In the genomic region with DNA sequence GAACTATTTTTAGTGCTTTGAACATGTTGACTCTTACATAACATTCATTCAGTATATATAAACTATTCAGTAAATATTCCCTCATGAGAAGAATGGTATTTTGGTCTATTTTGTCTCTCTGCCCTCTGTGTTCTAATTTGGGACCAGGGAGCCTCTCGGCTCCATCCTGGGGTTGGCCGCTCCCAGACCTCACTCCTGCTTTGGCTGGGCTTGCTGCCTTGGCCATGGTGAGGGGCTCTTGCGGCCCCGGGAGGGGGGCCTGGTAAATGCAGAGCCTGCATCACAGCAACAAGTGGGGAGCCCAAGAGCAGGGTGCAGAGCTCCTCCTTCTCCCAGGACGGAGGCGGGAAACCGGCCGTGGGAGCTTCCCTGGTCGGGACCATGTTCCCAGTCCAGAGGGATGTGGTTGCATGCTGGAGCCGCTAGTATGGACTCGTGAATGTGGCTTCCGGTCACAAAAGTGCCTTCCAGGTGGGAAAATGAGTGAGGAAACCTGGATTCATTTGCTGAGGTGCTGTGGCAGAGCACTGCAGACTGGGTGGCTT, we compare ENCODE assay signal across 22 cellular contexts.
DNase-seq lines count a peak whose midpoint lies in the region; ATAC-seq and TF ChIP-seq lines count a peak whose summit lies in the region.
"Had no signal": no experiment of that assay in that cellular context is flagged by ENCODE, and none has a peak within 500 bp of the region (broad histone marks: within the 10 kb centered on the region; RNA-seq: fewer than 3 reads in every experiment).

No MANE protein-coding gene starts in this region.

- H2BK15ac ChIP-seq in mesenchymal stem cell (ENCODE audit: low read depth, poor library complexity, severe bottlenecking): no peak overlapping the region

- H2AFZ ChIP-seq in mesenchymal stem cell (ENCODE audit: low read depth, low read length): no peak overlapping the region

- no peak overlapping the region for H3K4me2 ChIP-seq in mesenchymal stem cell (ENCODE audit: low read length, poor library complexity, severe bottlenecking)

- TF ChIP-seq EP300 in esophagus muscularis mucosa (IDR thresholded peaks at IDR 0.05): no peak

- no peak for TF ChIP-seq POLR2A in esophagus muscularis mucosa (IDR thresholded peaks at IDR 0.05; ENCODE audit: low read depth)

- no peak overlapping the region for H3K4me3 Mint-ChIP-seq in CD8-positive, alpha-beta memory T cell
- H3K4me3 Mint-ChIP-seq: activated CD8-positive, alpha-beta memory T cell treated with anti-CD3 and anti-CD28 coated beads, Interleukin-2, amount 10 ng/mL, durations not matched to agents 7 days and 5 days; nephron; type B pancreatic cell had no signal

- no peak overlapping the region for H3K23ac ChIP-seq in mesenchymal stem cell (ENCODE audit: low read length in 2 of 2)

- H4K91ac ChIP-seq in mesenchymal stem cell (ENCODE audit: low read length): peak overlapping the region; percentile 11

- H2BK12ac ChIP-seq in mesenchymal stem cell (ENCODE audit: low read length in 2 of 2): no peak overlapping the region

- H3K4me3 ChIP-seq in HEK293 (ENCODE audit: low read depth, low read length) (no peak overlapping the region), esophagus muscularis mucosa (peak overlapping the region in 1 of 4 donors; percentile 10), mesenchymal stem cell (ENCODE audit: insufficient read depth in 1 of 2, low read depth in 1 of 2, low read length in 2 of 2) (no peak overlapping the region), H7 (ENCODE audit: insufficient read depth, low read depth, low read length) (no peak overlapping the region)
- H3K4me3 ChIP-seq in CD8-positive, alpha-beta memory T cell (ENCODE audit: low read length): no peak overlapping the region
- H3K4me3 ChIP-seq: smooth muscle cell had no signal

- H3K27ac ChIP-seq in HEK293 (ENCODE audit: extremely low read depth, low read depth, low read length): no peak overlapping the region
- peak overlapping the region; percentile 60 to 75 (median 70) for H3K27ac ChIP-seq in esophagus muscularis mucosa (replicated peaks in 1 of 4)
- H3K27ac ChIP-seq in mesenchymal stem cell (ENCODE audit: low read length, poor library complexity, severe bottlenecking): no peak overlapping the region
- peak overlapping the region; percentile 10 for H3K27ac ChIP-seq in temporal lobe (ENCODE audit: low read depth, low read length)
- no peak overlapping the region for H3K27ac ChIP-seq in CD8-positive, alpha-beta memory T cell (ENCODE audit: low read depth, low read length)
- H3K27ac ChIP-seq: C4-2B had no signal

- CTCF ChIA-PET in HEK293 (lab: Yijun Ruan, JAX): no interaction called here
- CTCF ChIA-PET in CD8-positive, alpha-beta memory T cell (lab: Charles Lee): no interaction called here

- H3K9me3 ChIP-seq in HEK293 (ENCODE audit: control insufficient read depth, insufficient read depth, low read depth, low read length): no peaks in the 10 kb centered on the region
- no peaks in the 10 kb centered on the region for H3K9me3 ChIP-seq in esophagus muscularis mucosa
- no peaks in the 10 kb centered on the region for H3K9me3 ChIP-seq in mesenchymal stem cell (ENCODE audit: control insufficient read depth, low read length)
- H3K9me3 ChIP-seq in CD8-positive, alpha-beta memory T cell (ENCODE audit: low read length): no peaks in the 10 kb centered on the region

- H2BK120ac ChIP-seq in mesenchymal stem cell (ENCODE audit: low read depth, low read length): no peak overlapping the region

- 59% methylated on average over 8 of the region's 12 CpGs for WGBS in esophagus muscularis mucosa
- 95% methylated on average over 12 of the region's 12 CpGs for WGBS in mesenchymal stem cell

- no peak overlapping the region for H2AK5ac ChIP-seq in mesenchymal stem cell (ENCODE audit: low read length, severe bottlenecking)

- H3K4me1 Mint-ChIP-seq in CD8-positive, alpha-beta memory T cell: no peaks in the 10 kb centered on the region
- H3K4me1 Mint-ChIP-seq: activated CD8-positive, alpha-beta memory T cell treated with anti-CD3 and anti-CD28 coated beads, Interleukin-2, amount 10 ng/mL, durations not matched to agents 7 days and 5 days had no signal

- no peak overlapping the region for H3K18ac ChIP-seq in mesenchymal stem cell (ENCODE audit: low read depth in 1 of 2, low read length in 2 of 2)

- no peaks in the 10 kb centered on the region for H3K79me1 ChIP-seq in mesenchymal stem cell (replicated peaks; ENCODE audit: low read length, poor library complexity, severe bottlenecking)

- no peaks in the 10 kb centered on the region for H3K9me3 Mint-ChIP-seq in CD8-positive, alpha-beta memory T cell
- H3K9me3 Mint-ChIP-seq: nephron, type B pancreatic cell had no signal

- H3K27me3 Mint-ChIP-seq in CD8-positive, alpha-beta memory T cell: peaks cover 3 to 12% of the 10 kb centered on the region in 2 donors
- H3K27me3 Mint-ChIP-seq: activated CD8-positive, alpha-beta memory T cell treated with anti-CD3 and anti-CD28 coated beads, Interleukin-2, amount 10 ng/mL, durations not matched to agents 7 days and 5 days had no signal

- no peaks in the 10 kb centered on the region for H3K36me3 Mint-ChIP-seq in CD8-positive, alpha-beta memory T cell
- H3K36me3 Mint-ChIP-seq: activated CD8-positive, alpha-beta memory T cell treated with anti-CD3 and anti-CD28 coated beads, Interleukin-2, amount 10 ng/mL, durations not matched to agents 7 days and 5 days had no signal

- no peak for TF ChIP-seq CTCF in HEK293 (tag by site-specific recombination; IDR thresholded peaks at IDR 0.05)
- TF ChIP-seq CTCF in esophagus muscularis mucosa (IDR thresholded peaks at IDR 0.05): no peak

- DNase-seq in esophagus muscularis mucosa (ENCODE audit: extremely low spot score): no peak
- no peak for DNase-seq in mesenchymal stem cell
- no peak for DNase-seq in CD8-positive, alpha-beta memory T cell
- DNase-seq in NCI-H82 treated with DMSO at 0.1 percent for 48 hours (lab: John Stamatoyannopoulos, UW; ENCODE audit: unreplicated experiment): no peak
- DNase-seq in H7: no peak
- DNase-seq: activated CD4-positive, alpha-beta T cell treated with anti-CD3 and anti-CD28 coated beads for 48 hours; activated CD8-positive, alpha-beta memory T cell treated with anti-CD3 and anti-CD28 coated beads, Interleukin-2, amount 10 ng/mL, durations not matched to agents 7 days and 5 days; activated naive CD4-positive, alpha-beta T cell treated with anti-CD3 and anti-CD28 coated beads, Interleukin-2, amount 50 U/mL, for 16 hours; effector CD8-positive, alpha-beta T cell; NCI-H1436; NCI-H510A treated with DMSO at 0.1 percent for 48 hours; stimulated activated CD4-positive, alpha-beta T cell treated with anti-CD3 and anti-CD28 coated beads, Interleukin-2, amount 100 ng/mL, for 48 hours; stimulated activated naive CD4-positive, alpha-beta T cell treated with Interleukin-2 at 50 U/mL for 16 hours had no signal

- no peaks in the 10 kb centered on the region for H3K27me3 ChIP-seq in esophagus muscularis mucosa
- peaks cover 0 to 11% of the 10 kb centered on the region in 2 experiments for H3K27me3 ChIP-seq in mesenchymal stem cell (ENCODE audit: control insufficient read depth in 1 of 2, insufficient read depth in 1 of 2, low read length in 2 of 2)
- H3K27me3 ChIP-seq in CD8-positive, alpha-beta memory T cell (ENCODE audit: insufficient read depth, low read length, poor library complexity, severe bottlenecking): no peaks in the 10 kb centered on the region
- no peaks in the 10 kb centered on the region for H3K27me3 ChIP-seq in H7 (ENCODE audit: control insufficient read depth, insufficient read depth, low read length)

- POLR2A ChIA-PET in HEK293 (lab: Yijun Ruan, JAX): no interaction called here
- POLR2A ChIA-PET in CD8-positive, alpha-beta memory T cell (lab: Charles Lee): no interaction called here

- H4K8ac ChIP-seq in mesenchymal stem cell (ENCODE audit: low read length): no peak overlapping the region

- no peak overlapping the region for H3K14ac ChIP-seq in mesenchymal stem cell (ENCODE audit: low read length in 2 of 2)

- intact Hi-C loops in esophagus muscularis mucosa (cut with DNase I): no loop called here

- H3K36me3 ChIP-seq in HEK293 (ENCODE audit: control insufficient read depth in 2 of 2, insufficient read depth in 1 of 2, low read length in 2 of 2): no peaks in the 10 kb centered on the region
- H3K36me3 ChIP-seq in esophagus muscularis mucosa: no peaks in the 10 kb centered on the region
- H3K36me3 ChIP-seq in mesenchymal stem cell (ENCODE audit: control insufficient read depth in 1 of 2, insufficient read depth in 2 of 2, low read depth in 1 of 2, low read length in 2 of 2): no peaks in the 10 kb centered on the region
- H3K36me3 ChIP-seq in CD8-positive, alpha-beta memory T cell (ENCODE audit: insufficient read depth, low read length): no peaks in the 10 kb centered on the region
- H3K36me3 ChIP-seq in H7 (replicated peaks; ENCODE audit: control insufficient read depth, insufficient read depth, low read length): no peaks in the 10 kb centered on the region

- no peak overlapping the region for H2BK5ac ChIP-seq in mesenchymal stem cell (ENCODE audit: low read depth, low read length, poor library complexity, severe bottlenecking)

- ATAC-seq in HG03565 (IDR thresholded peaks at IDR 0.05; ENCODE audit: unreplicated experiment): no peak
- ATAC-seq: activated CD8-positive, alpha-beta memory T cell treated with anti-CD3 and anti-CD28 coated beads, Interleukin-2, amount 10 ng/mL, durations not matched to agents 7 days and 5 days; SK-N-SH treated with all-trans-retinoic acid at 6 μM for 48 hours had no signal

- no peak overlapping the region for H3K4ac ChIP-seq in mesenchymal stem cell (ENCODE audit: low read depth in 1 of 2, low read length in 2 of 2)

- H3K27ac Mint-ChIP-seq in CD8-positive, alpha-beta memory T cell: no peak overlapping the region
- H3K27ac Mint-ChIP-seq: activated CD8-positive, alpha-beta memory T cell treated with anti-CD3 and anti-CD28 coated beads, Interleukin-2, amount 10 ng/mL, durations not matched to agents 7 days and 5 days; progenitor cell of endocrine pancreas had no signal

- H3K4me1 ChIP-seq in HEK293 (ENCODE audit: control insufficient read depth, insufficient read depth, low read length) (0 out of 2 replicates have a peak, but pooled peaks cover 2% of the 10 kb centered on the region), esophagus muscularis mucosa (peaks cover 63 to 92% (median 85%) of the 10 kb centered on the region in 4 donors), mesenchymal stem cell (ENCODE audit: control insufficient read depth, insufficient read depth, low read depth, low read length) (peaks cover 13% of the 10 kb centered on the region)
- H3K4me1 ChIP-seq in CD8-positive, alpha-beta memory T cell (ENCODE audit: insufficient read depth, low read length): no peaks in the 10 kb centered on the region

- peak overlapping the region; percentile 58 for H3K9ac ChIP-seq in mesenchymal stem cell (ENCODE audit: low read length)

TF ChIP-seq in HEK293, 187 proteins besides CTCF, POLR2A, EP300 and RAD21 (continues in another document):
- TF ChIP-seq SCRT2 (tag by site-specific recombination; IDR thresholded peaks at IDR 0.05): peak; percentile 55
- no peak for TF ChIP-seq MZF1 (tag by site-specific recombination; IDR thresholded peaks at IDR 0.05; ENCODE audit: borderline replicate concordance)

Comparison
In these comparisons a context has a peak if more than half of its experiments do, and no peak if none do; other contexts are left out.
1. H3K27ac ChIP-seq: peak in esophagus muscularis mucosa (4 of 4) and temporal lobe (single experiment); none in HEK293 (single experiment), mesenchymal stem cell (single experiment) and CD8-positive, alpha-beta memory T cell (single experiment).